7 cellular contexts compared by ENCODE assay signal in genomic region chr1:180081474-180081873, GRCh38.
"Had no signal": no experiment of that assay in that cellular context is flagged by ENCODE, and none has a peak within 500 bp of the region (broad histone marks: within the 10 kb centered on the region; RNA-seq: fewer than 3 reads in every experiment).

No MANE protein-coding gene starts in this region.

- H2AFZ ChIP-seq: GM23338 had no signal

- H3K4me3 ChIP-seq: GM23338, HAP-1, K562 had no signal

- ATAC-seq: GM23338, HCT116, HepG2, K562 had no signal

- H3K27ac ChIP-seq: HL-60 had no signal

- DNase-seq: HFFc6 had no signal

- H3K4me1 ChIP-seq: HAP-1 had no signal

- H3K4me2 ChIP-seq: GM23338 had no signal

- H3K9me3 ChIP-seq: HAP-1 had no signal
